ENCODE assay signal across 15 cellular contexts in the genomic region with DNA sequence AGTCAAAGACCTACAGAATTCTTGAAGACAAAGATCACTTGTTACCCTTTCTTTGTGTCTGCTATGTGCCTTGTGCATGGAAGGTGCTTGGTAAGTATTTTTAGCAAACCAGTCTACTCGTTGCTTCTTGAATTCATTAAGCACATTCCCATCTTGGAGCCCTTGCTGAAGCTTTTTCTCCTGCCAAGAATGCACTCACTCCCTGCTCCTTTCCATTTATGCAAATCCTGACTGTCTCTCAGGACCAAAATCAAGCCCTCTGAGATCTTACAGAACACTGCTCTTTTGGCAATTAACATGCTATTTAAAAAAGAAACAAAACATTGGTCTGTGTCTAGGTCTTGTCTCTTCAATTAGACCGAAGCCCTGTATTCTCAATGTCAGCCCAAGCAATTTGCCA.
DNase-seq lines count a peak whose midpoint lies in the region; ATAC-seq and TF ChIP-seq lines count a peak whose summit lies in the region.
"Had no signal": no experiment of that assay in that cellular context is flagged by ENCODE, and none has a peak within 500 bp of the region (broad histone marks: within the 10 kb centered on the region; RNA-seq: fewer than 3 reads in every experiment).

No MANE protein-coding gene starts in this region.

- peaks cover 40% of the 10 kb centered on the region for H3K4me1 Mint-ChIP-seq in mesothelial cell of epicardium

- H3K4me1 ChIP-seq in transverse colon: peaks cover 56 to 86% (median 69%) of the 10 kb centered on the region in 4 donors

- no peaks in the 10 kb centered on the region for H3K36me3 Mint-ChIP-seq in mesothelial cell of epicardium

- H3K27me3 Mint-ChIP-seq in mesothelial cell of epicardium (ENCODE audit: low read depth): no peaks in the 10 kb centered on the region
- H3K27me3 Mint-ChIP-seq: activated naive CD8-positive, alpha-beta T cell treated with anti-CD3 and anti-CD28 coated beads, Interleukin-2, amount 50 U/mL, for 24 hours had no signal

- no peak for TF ChIP-seq CTCF in mesothelial cell of epicardium (IDR thresholded peaks at IDR 0.05; ENCODE audit: unreplicated experiment)
- no peak for TF ChIP-seq CTCF in transverse colon (IDR thresholded peaks at IDR 0.05)

- H3K27ac Mint-ChIP-seq in mesothelial cell of epicardium: peak overlapping the region; percentile 45
- H3K27ac Mint-ChIP-seq: activated naive CD8-positive, alpha-beta T cell treated with anti-CD3 and anti-CD28 coated beads, Interleukin-2, amount 50 U/mL, for 24 hours; H9; T-helper 1 cell treated with Interleukin-12 subunit alpha and Interleukin-12 subunit beta and Interleukin-4 antibody, amounts not matched to agents 30 μg/mL and 1 μg/mL, for 36 hours had no signal

- H3K36me3 ChIP-seq in transverse colon: no peaks in the 10 kb centered on the region

- no peak overlapping the region for H3K4me3 Mint-ChIP-seq in mesothelial cell of epicardium
- H3K4me3 Mint-ChIP-seq: activated naive CD8-positive, alpha-beta T cell treated with anti-CD3 and anti-CD28 coated beads, Interleukin-2, amount 50 U/mL, for 24 hours; H9; T-helper 1 cell treated with Interleukin-12 subunit alpha and Interleukin-12 subunit beta and Interleukin-4 antibody, amounts not matched to agents 30 μg/mL and 1 μg/mL, for 36 hours had no signal

- DNase-seq in DMS 273 (lab: John Stamatoyannopoulos, UW; ENCODE audit: unreplicated experiment) (peak; percentile 34), DMS 273 treated with DMSO at 0.1 percent for 48 hours (lab: John Stamatoyannopoulos, UW) (no peak), cerebellar cortex (ENCODE audit: low spot score) (peak; percentile 34), mesothelial cell of epicardium (ENCODE audit: low spot score in 2 of 2, unreplicated experiment in 2 of 2) (no peak), transverse colon (no peak), GM19238 (ENCODE audit: insufficient read length, low spot score) (no peak)
- DNase-seq: activated naive CD8-positive, alpha-beta T cell treated with anti-CD3 and anti-CD28 coated beads, Interleukin-2, amount 50 U/mL, for 24 hours; H9; left cardiac atrium; NCI-H69 had no signal

- no peak overlapping the region for H3K4me3 ChIP-seq in transverse colon

- TF ChIP-seq EP300 in transverse colon (IDR thresholded peaks at IDR 0.05; ENCODE audit: low read depth): no peak

- peak overlapping the region; percentile 45 to 72 (median 66) for H3K27ac ChIP-seq in transverse colon
- H3K27ac ChIP-seq: 22Rv1 had no signal

- H3K9me3 ChIP-seq in transverse colon: no peaks in the 10 kb centered on the region

- 48 to 54% methylated on average over 2 of the region's 2 CpGs for WGBS in transverse colon (ENCODE audit: low coverage in 1 of 2), 2 donors

- intact Hi-C loops in transverse colon (cut with DNase I; ENCODE audit: low total_unique reads): no loop called here

- H3K27me3 ChIP-seq in transverse colon: no peaks in the 10 kb centered on the region

- in situ Hi-C loops in transverse colon (cut with MboI; ENCODE audit: low pct_ligation_motif_present in 1 of 4, low pct_unique_long_range_greater_than_20kb in 1 of 4, low sequenced_read_pairs in 3 of 4): loop anchor here in 3 of 4 donors (25.0 kb wide), 3 partner anchors 119 to 444 kb away; a partner anchor contains a TSS

- no peaks in the 10 kb centered on the region for H3K9me3 Mint-ChIP-seq in mesothelial cell of epicardium
- H3K9me3 Mint-ChIP-seq: activated naive CD8-positive, alpha-beta T cell treated with anti-CD3 and anti-CD28 coated beads, Interleukin-2, amount 50 U/mL, for 24 hours; H9; T-helper 1 cell treated with Interleukin-12 subunit alpha and Interleukin-12 subunit beta and Interleukin-4 antibody, amounts not matched to agents 30 μg/mL and 1 μg/mL, for 36 hours had no signal

- ATAC-seq in GM18511 (IDR thresholded peaks at IDR 0.05; ENCODE audit: unreplicated experiment) (no peak), HG03378 (IDR thresholded peaks at IDR 0.05; ENCODE audit: unreplicated experiment) (no peak)
- ATAC-seq: activated naive CD8-positive, alpha-beta T cell treated with anti-CD3 and anti-CD28 coated beads, Interleukin-2, amount 50 U/mL, for 24 hours; sciatic nerve had no signal

- no peak for TF ChIP-seq POLR2A in transverse colon (IDR thresholded peaks at IDR 0.05)

Comparison
In these comparisons a context has a peak if more than half of its experiments do, and no peak if none do; other contexts are left out.
1. DNase-seq: peak in DMS 273 (single experiment) and cerebellar cortex (single experiment); none in DMS 273 treated with DMSO at 0.1 percent for 48 hours (single experiment), mesothelial cell of epicardium (0 of 2), transverse colon (single experiment) and GM19238 (single experiment).